Comparison of ENCODE assay signal across 16 cellular contexts in the genomic region with DNA sequence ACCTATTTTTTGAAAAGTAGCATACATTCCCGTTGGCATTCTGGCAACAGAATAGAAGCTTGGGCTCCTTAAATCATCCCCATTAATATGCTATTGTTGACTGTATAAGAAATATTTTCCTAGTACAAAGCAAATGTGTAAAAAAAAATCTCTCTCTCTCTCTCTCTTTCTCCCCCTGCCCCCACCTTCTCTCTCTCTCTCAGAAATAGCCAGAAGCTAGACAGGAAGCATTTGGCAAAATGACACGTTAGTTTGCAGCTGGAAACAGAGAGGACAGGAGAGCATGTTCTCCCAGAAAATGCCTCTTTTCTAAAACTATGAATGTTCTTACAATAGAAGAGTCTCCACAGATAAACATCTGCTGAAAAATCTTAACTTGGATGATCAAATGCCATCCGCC. TPM values are rescaled to one million over a fixed set of nuclear protein-coding genes. Genes with fewer than 3 reads are reported as not detected.
DNase-seq lines count a peak whose midpoint lies in the region; ATAC-seq and TF ChIP-seq lines count a peak whose summit lies in the region.
"Had no signal": no experiment of that assay in that cellular context is flagged by ENCODE, and none has a peak within 500 bp of the region (broad histone marks: within the 10 kb centered on the region; RNA-seq: fewer than 3 reads in every experiment).

No MANE protein-coding gene starts in this region.

- H4K20me1 ChIP-seq in DND-41 (ENCODE audit: insufficient read depth, low read length) (no peaks in the 10 kb centered on the region), osteoblast (ENCODE audit: insufficient read depth, low read length) (no peaks in the 10 kb centered on the region)

- H3K36me3 ChIP-seq in DND-41 (ENCODE audit: insufficient read depth, low read length): no peaks in the 10 kb centered on the region
- H3K36me3 ChIP-seq in RWPE2 (ENCODE audit: low read depth): no peaks in the 10 kb centered on the region
- H3K36me3 ChIP-seq in osteoblast (ENCODE audit: insufficient read depth, low read length): no peaks in the 10 kb centered on the region

- ATAC-seq in DND-41 (ENCODE audit: insufficient read depth, low read depth) (peak; percentile 35; the same call in 2 of the 3 replicates), RWPE2 (ENCODE audit: low read depth) (no peak), GM18498 (IDR thresholded peaks at IDR 0.05; ENCODE audit: unreplicated experiment) (no peak), GM21367 (IDR thresholded peaks at IDR 0.05; ENCODE audit: unreplicated experiment) (no peak)
- ATAC-seq in stimulated activated effector memory CD8-positive, alpha-beta T cell treated with anti-CD3 and anti-CD28 coated beads, Interleukin-12 subunit alpha, Interleukin-12 subunit beta, amount 100 ng/mL, for 72 hours: no peak
- ATAC-seq: activated naive CD8-positive, alpha-beta T cell treated with anti-CD3 and anti-CD28 coated beads, Interleukin-2, amount 50 U/mL, for 24 hours had no signal

- H3K4me1 ChIP-seq in DND-41 (ENCODE audit: insufficient read depth, low read length) (peaks cover 6% of the 10 kb centered on the region; the same call in 1 of the 2 replicates), RWPE2 (ENCODE audit: insufficient read depth, poor library complexity, severe bottlenecking) (peaks cover 56% of the 10 kb centered on the region), osteoblast (ENCODE audit: insufficient read depth, low read length) (peaks cover 45% of the 10 kb centered on the region)
- H3K4me1 ChIP-seq: parathyroid adenoma had no signal

- no peaks in the 10 kb centered on the region for H3K36me3 Mint-ChIP-seq in stimulated activated effector memory CD8-positive, alpha-beta T cell treated with anti-CD3 and anti-CD28 coated beads, Interleukin-12 subunit alpha, Interleukin-12 subunit beta, amount 100 ng/mL, for 72 hours

- H3K79me2 ChIP-seq in DND-41 (ENCODE audit: insufficient read depth, low read length) (no peaks in the 10 kb centered on the region), osteoblast (ENCODE audit: insufficient read depth, low read length) (peaks cover 10% of the 10 kb centered on the region)
- H3K79me2 ChIP-seq: parathyroid adenoma had no signal

- no peaks in the 10 kb centered on the region for H3K4me1 Mint-ChIP-seq in stimulated activated effector memory CD8-positive, alpha-beta T cell treated with anti-CD3 and anti-CD28 coated beads, Interleukin-12 subunit alpha, Interleukin-12 subunit beta, amount 100 ng/mL, for 72 hours

- H3K4me2 ChIP-seq in DND-41 (ENCODE audit: insufficient read depth, low read length): no peak overlapping the region
- no peak overlapping the region for H3K4me2 ChIP-seq in osteoblast (ENCODE audit: insufficient read depth, low read length)

- H3K4me3 Mint-ChIP-seq in stimulated activated effector memory CD8-positive, alpha-beta T cell treated with anti-CD3 and anti-CD28 coated beads, Interleukin-12 subunit alpha, Interleukin-12 subunit beta, amount 100 ng/mL, for 72 hours: no peak overlapping the region
- H3K4me3 Mint-ChIP-seq: activated naive CD8-positive, alpha-beta T cell treated with anti-CD3 and anti-CD28 coated beads, Interleukin-2, amount 50 U/mL, for 24 hours; T-helper 1 cell treated with Interleukin-12 subunit alpha and Interleukin-12 subunit beta and Interleukin-4 antibody, amounts not matched to agents 30 μg/mL and 1 μg/mL, for 36 hours had no signal

- peak; percentile 17 for DNase-seq in DND-41
- no peak for DNase-seq in RWPE2 (ENCODE audit: low spot score)
- DNase-seq in fibroblast of pulmonary artery (ENCODE audit: low read depth): peak; percentile 41
- no peak for DNase-seq in osteoblast (ENCODE audit: insufficient read length, low spot score, missing footprints)
- no peak for DNase-seq in stimulated activated effector memory CD8-positive, alpha-beta T cell treated with anti-CD3 and anti-CD28 coated beads, Interleukin-12 subunit alpha, Interleukin-12 subunit beta, amount 100 ng/mL, for 72 hours (ENCODE audit: low spot score in 2 of 2)
- no peak for DNase-seq in Kasumi-1 (lab: John Stamatoyannopoulos, UW)
- DNase-seq: activated CD4-positive, alpha-beta T cell treated with anti-CD3 and anti-CD28 coated beads for 48 hours; activated naive CD8-positive, alpha-beta T cell treated with anti-CD3 and anti-CD28 coated beads, Interleukin-2, amount 50 U/mL, for 24 hours; activated T-cell treated with anti-CD3 and anti-CD28 coated beads, Interleukin-2, amount 50 U/mL, for 48 hours; DMS 273 treated with DMSO at 0.1 percent for 48 hours; NCI-H1436 treated with DMSO at 0.1 percent for 48 hours; stimulated activated CD4-positive, alpha-beta T cell treated with anti-CD3 and anti-CD28 coated beads, Interleukin-12 subunit alpha, Interleukin-12 subunit beta, amount 100 ng/mL, for 4 hours had no signal

- no peaks in the 10 kb centered on the region for H3K9me3 Mint-ChIP-seq in stimulated activated effector memory CD8-positive, alpha-beta T cell treated with anti-CD3 and anti-CD28 coated beads, Interleukin-12 subunit alpha, Interleukin-12 subunit beta, amount 100 ng/mL, for 72 hours
- H3K9me3 Mint-ChIP-seq: activated naive CD8-positive, alpha-beta T cell treated with anti-CD3 and anti-CD28 coated beads, Interleukin-2, amount 50 U/mL, for 24 hours; T-helper 1 cell treated with Interleukin-12 subunit alpha and Interleukin-12 subunit beta and Interleukin-4 antibody, amounts not matched to agents 30 μg/mL and 1 μg/mL, for 36 hours had no signal

- no peak for TF ChIP-seq CTCF in DND-41 (IDR thresholded peaks at IDR 0.05; ENCODE audit: borderline replicate concordance, extremely low read depth, low read length, poor library complexity, severe bottlenecking)
- TF ChIP-seq CTCF in RWPE2 (IDR thresholded peaks at IDR 0.05; ENCODE audit: poor library complexity, severe bottlenecking): no peak
- no peak for TF ChIP-seq CTCF in fibroblast of pulmonary artery (IDR thresholded peaks at IDR 0.05; ENCODE audit: low read length, missing control alignments)
- TF ChIP-seq CTCF in osteoblast (IDR thresholded peaks at IDR 0.05; ENCODE audit: extremely low read depth, low read depth, low read length): no peak

- H3K27me3 ChIP-seq in DND-41 (ENCODE audit: insufficient read depth, low read length, poor library complexity) (no peaks in the 10 kb centered on the region), RWPE2 (ENCODE audit: insufficient read depth, poor library complexity, severe bottlenecking) (no peaks in the 10 kb centered on the region), osteoblast (ENCODE audit: insufficient read depth, low read length) (no peaks in the 10 kb centered on the region)

- H3K9ac ChIP-seq in DND-41 (ENCODE audit: low read depth, low read length): no peak overlapping the region
- H3K9ac ChIP-seq: parathyroid adenoma had no signal

- H3K27ac Mint-ChIP-seq in stimulated activated effector memory CD8-positive, alpha-beta T cell treated with anti-CD3 and anti-CD28 coated beads, Interleukin-12 subunit alpha, Interleukin-12 subunit beta, amount 100 ng/mL, for 72 hours: no peak overlapping the region
- H3K27ac Mint-ChIP-seq: activated naive CD8-positive, alpha-beta T cell treated with anti-CD3 and anti-CD28 coated beads, Interleukin-2, amount 50 U/mL, for 24 hours; T-helper 1 cell treated with Interleukin-12 subunit alpha and Interleukin-12 subunit beta and Interleukin-4 antibody, amounts not matched to agents 30 μg/mL and 1 μg/mL, for 36 hours had no signal

- H3K4me3 ChIP-seq in DND-41 (ENCODE audit: low read depth in 1 of 2, low read length in 2 of 2) (no peak overlapping the region), RWPE2 (ENCODE audit: severe bottlenecking) (no peak overlapping the region), fibroblast of pulmonary artery (replicated peaks; ENCODE audit: low read depth, low read length) (no peak overlapping the region), osteoblast (ENCODE audit: insufficient read depth, low read length) (no peak overlapping the region)

- H2AFZ ChIP-seq in DND-41 (ENCODE audit: low read depth, low read length) (no peak overlapping the region), osteoblast (ENCODE audit: low read length) (peak overlapping the region; percentile 56)
- H2AFZ ChIP-seq: parathyroid adenoma had no signal

- H3K27ac ChIP-seq in DND-41 (ENCODE audit: low read length): no peak overlapping the region
- peak overlapping the region; percentile 100 for H3K27ac ChIP-seq in RWPE2 (ENCODE audit: poor library complexity, severe bottlenecking)
- H3K27ac ChIP-seq in osteoblast (ENCODE audit: low read depth, low read length): peak overlapping the region; percentile 57
- H3K27ac ChIP-seq: parathyroid adenoma had no signal

- H3K9me3 ChIP-seq in DND-41 (ENCODE audit: insufficient read depth, low read length, severe bottlenecking) (no peaks in the 10 kb centered on the region), RWPE2 (ENCODE audit: severe bottlenecking) (no peaks in the 10 kb centered on the region), osteoblast (ENCODE audit: low read depth, low read length) (no peaks in the 10 kb centered on the region)

RNA-seq across cellular contexts. Expression of gene AKR1E2, which starts 59.6 kb away (rescaled TPM):
- total RNA-seq in osteoblast: 15.6 and 17.7 TPM in 2 replicates

Comparison
In these comparisons a context has a peak if more than half of its experiments do, and no peak if none do; other contexts are left out.
1. DNase-seq: peak in DND-41 (single experiment) and fibroblast of pulmonary artery (single experiment); none in RWPE2 (single experiment), osteoblast (single experiment), stimulated activated effector memory CD8-positive, alpha-beta T cell treated with anti-CD3 and anti-CD28 coated beads, Interleukin-12 subunit alpha, Interleukin-12 subunit beta, amount 100 ng/mL, for 72 hours (0 of 2) and Kasumi-1 (0 of 2).